Comparison of ENCODE assay signal across 1 cellular context in genomic region chr1:165768513-165769394, GRCh38.
TF ChIP-seq lines count a peak whose summit lies in the region.

Gene TMCO1, minus strand, starts transcription at chr1:165768868. Its CDS starts 117 bp downstream, at chr1:165768751.

TF ChIP-seq in GM12878, 131 proteins besides CTCF, POLR2A, EP300 and RAD21 (continued from another document):
- TF ChIP-seq BCL3 (IDR thresholded peaks at IDR 0.05; ENCODE audit: borderline replicate concordance, insufficient read depth, low read depth, low read length, poor library complexity, severe bottlenecking) (peak; percentile 16), SUPT20H (IDR thresholded peaks at IDR 0.05; ENCODE audit: borderline replicate concordance, control insufficient read depth, low read depth, low read length) (no peak), DPF2 (IDR thresholded peaks at IDR 0.05) (no peak), RFX5 (IDR thresholded peaks at IDR 0.05; ENCODE audit: low read depth, low read length) (no peak), CREB1 (IDR thresholded peaks at IDR 0.05; ENCODE audit: low read depth) (peak; percentile 53), SMAD5 (IDR thresholded peaks at IDR 0.05; ENCODE audit: low read depth) (peak; percentile 92; the same call in 1 of the 2 replicates), MYB (IDR thresholded peaks at IDR 0.05; ENCODE audit: borderline replicate concordance, low read depth, low read length) (no peak), NR2C2 (IDR thresholded peaks at IDR 0.05; ENCODE audit: borderline replicate concordance, control insufficient read depth, insufficient read length, low read depth) (peak; percentile 90), POLR2AphosphoS2 (IDR thresholded peaks at IDR 0.05; ENCODE audit: low read depth, low read length) (peak; percentile 74), NBN (IDR thresholded peaks at IDR 0.05) (peak; percentile 89), E2F8 (IDR thresholded peaks at IDR 0.05; ENCODE audit: low read depth, partially characterized antibody) (peak; percentile 83)
